In genomic region chr6:162777091-162777490, GRCh38 we compare ENCODE assay signal across 23 cellular contexts. TPM values are rescaled to one million over a fixed set of nuclear protein-coding genes. Genes with fewer than 3 reads are reported as not detected.
"Had no signal": no experiment of that assay in that cellular context is flagged by ENCODE, and none has a peak within 500 bp of the region (broad histone marks: within the 10 kb centered on the region; RNA-seq: fewer than 3 reads in every experiment).

No MANE protein-coding gene starts in this region.

- H3K27ac ChIP-seq: HL-60, KMS-11, RWPE1 had no signal

- H3K4me3 ChIP-seq: K562 had no signal

- H3K4me2 ChIP-seq: KMS-11 had no signal

- DNase-seq: Kasumi-1, MM.1S, NCI-H1092 treated with DMSO at 0.1 percent for 48 hours, NCI-H1436, NCI-H187, NCI-H2029, NCI-H2081 treated with DMSO at 0.1 percent for 48 hours, NCI-H2171, NCI-H226, NCI-H446, NCI-H510A, NCI-H524 treated with DMSO at 0.1 percent for 48 hours, NCI-H69, NCI-H774, PC-3 had no signal

- ATAC-seq: K562, Panc1, PC-3, SK-N-SH treated with all-trans-retinoic acid at 6 μM for 48 hours had no signal

RNA-seq across cellular contexts. Expression of gene PACRG, which starts 49.3 kb away (rescaled TPM):
- total RNA-seq: K562, OCI-LY7, PC-3 had no signal
- polyA plus RNA-seq: IgD-negative memory B cell had no signal

RNA-seq across cellular contexts. Expression of gene PRKN, which starts 49.5 kb away (rescaled TPM):
- total RNA-seq: PC-3 had no signal
